9 cellular contexts compared by ENCODE assay signal in the genomic region with DNA sequence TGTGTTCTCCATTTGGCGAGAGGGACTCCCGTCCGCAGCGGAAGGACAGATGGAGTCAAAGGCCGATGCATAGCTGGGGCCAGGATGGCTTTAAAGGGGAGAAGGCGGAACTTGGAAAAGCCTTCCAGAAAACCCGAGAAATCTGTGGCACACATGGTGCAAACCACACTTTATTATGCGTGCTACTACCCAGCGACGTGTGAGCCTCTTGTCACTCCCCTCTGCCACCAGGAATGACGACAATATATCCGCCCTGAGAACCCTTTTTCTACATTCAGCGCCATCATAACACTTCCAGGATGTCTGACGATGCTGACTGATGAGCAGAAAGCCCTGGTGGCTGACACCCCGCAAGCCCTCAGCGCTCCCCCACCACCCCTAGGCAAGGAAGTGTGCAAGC. TPM values are rescaled to one million over a fixed set of nuclear protein-coding genes. Genes with fewer than 3 reads are reported as not detected.
DNase-seq lines count a peak whose midpoint lies in the region; ATAC-seq and TF ChIP-seq lines count a peak whose summit lies in the region.
"Had no signal": no experiment of that assay in that cellular context is flagged by ENCODE, and none has a peak within 500 bp of the region (broad histone marks: within the 10 kb centered on the region; RNA-seq: fewer than 3 reads in every experiment).

No MANE protein-coding gene starts in this region.

- no peak overlapping the region for H3K27ac Mint-ChIP-seq in activated T-helper 1 cell treated with anti-CD3 and anti-CD28 coated beads, Interleukin-12 subunit alpha, Interleukin-12 subunit beta, Interleukin-2, Interleukin-4 antibody, amounts not matched to agents 30 ng/mL and 10 ng/mL and 1 ng/mL, durations not matched to agents 14 hours and 24 hours and 36 hours
- H3K27ac Mint-ChIP-seq in memory B cell, result no peak overlapping the region
- H3K27ac Mint-ChIP-seq in type B pancreatic cell, result no peak overlapping the region

- intact Hi-C loops in heart left ventricle (cut with DNase I) (no loop called here), Right ventricle myocardium inferior (cut with DNase I) (no loop called here)
- intact Hi-C loops in activated T-helper 1 cell treated with anti-CD3 and anti-CD28 coated beads, Interleukin-12 subunit alpha, Interleukin-12 subunit beta, Interleukin-2, Interleukin-4 antibody, amounts not matched to agents 30 ng/mL and 10 ng/mL and 1 ng/mL, durations not matched to agents 14 hours and 24 hours and 36 hours (cut with micrococcal nuclease), result loop anchor here (5.0 kb wide), 2 partner anchors 250 to 700 kb away; partner anchors contain the start of gene LRAT

- peaks cover 2% of the 10 kb centered on the region for H3K36me3 Mint-ChIP-seq in activated T-helper 1 cell treated with anti-CD3 and anti-CD28 coated beads, Interleukin-12 subunit alpha, Interleukin-12 subunit beta, Interleukin-2, Interleukin-4 antibody, amounts not matched to agents 30 ng/mL and 10 ng/mL and 1 ng/mL, durations not matched to agents 14 hours and 24 hours and 36 hours (ENCODE audit: low read depth)
- H3K36me3 Mint-ChIP-seq in memory B cell (no peaks in the 10 kb centered on the region), type B pancreatic cell (no peaks in the 10 kb centered on the region)

- H3K27me3 Mint-ChIP-seq in activated T-helper 1 cell treated with anti-CD3 and anti-CD28 coated beads, Interleukin-12 subunit alpha, Interleukin-12 subunit beta, Interleukin-2, Interleukin-4 antibody, amounts not matched to agents 30 ng/mL and 10 ng/mL and 1 ng/mL, durations not matched to agents 14 hours and 24 hours and 36 hours (ENCODE audit: insufficient read depth), result peaks cover 70% of the 10 kb centered on the region
- H3K27me3 Mint-ChIP-seq in memory B cell (peaks cover 19% of the 10 kb centered on the region), type B pancreatic cell (peaks cover 53% of the 10 kb centered on the region)

- H3K9me3 ChIP-seq in heart left ventricle, result no peaks in the 10 kb centered on the region

- no peak for DNase-seq in heart left ventricle
- no peak for DNase-seq in Right ventricle myocardium inferior (ENCODE audit: missing footprints)
- no peak for DNase-seq in activated T-helper 1 cell treated with anti-CD3 and anti-CD28 coated beads, Interleukin-12 subunit alpha, Interleukin-12 subunit beta, Interleukin-2, Interleukin-4 antibody, amounts not matched to agents 30 ng/mL and 10 ng/mL and 1 ng/mL, durations not matched to agents 14 hours and 24 hours and 36 hours (ENCODE audit: low spot score)
- no peak for DNase-seq in memory B cell (ENCODE audit: low spot score in 2 of 2)
- no peak for DNase-seq in type B pancreatic cell (ENCODE audit: extremely low spot score, unreplicated experiment)
- no peak for DNase-seq in kidney glomerular epithelial cell (lab: John Stamatoyannopoulos, UW)
- no peak for DNase-seq in UCSD-AML1 (lab: John Stamatoyannopoulos, UW; ENCODE audit: unreplicated experiment)
- DNase-seq in SKM-1 (lab: John Stamatoyannopoulos, UW; ENCODE audit: unreplicated experiment), result no peak
- DNase-seq: SHP77 had no signal

- peak overlapping the region in 9 of 12 donors; percentile 26 to 50 (median 38) for H3K4me3 ChIP-seq in heart left ventricle

- H3K4me1 Mint-ChIP-seq in activated T-helper 1 cell treated with anti-CD3 and anti-CD28 coated beads, Interleukin-12 subunit alpha, Interleukin-12 subunit beta, Interleukin-2, Interleukin-4 antibody, amounts not matched to agents 30 ng/mL and 10 ng/mL and 1 ng/mL, durations not matched to agents 14 hours and 24 hours and 36 hours (ENCODE audit: low read depth), result peaks cover 15% of the 10 kb centered on the region
- H3K4me1 Mint-ChIP-seq in memory B cell (peaks cover 9% of the 10 kb centered on the region), type B pancreatic cell (ENCODE audit: unreplicated experiment) (peaks cover 6% of the 10 kb centered on the region)

- H3K27me3 ChIP-seq in heart left ventricle, result peaks cover 14 to 75% (median 45%) of the 10 kb centered on the region in 9 donors

- TF ChIP-seq CTCF in heart left ventricle (IDR thresholded peaks at IDR 0.05), result no peak
- TF ChIP-seq CTCF in type B pancreatic cell (conservative IDR thresholded peaks at IDR 0.05), result no peak

- ATAC-seq in heart left ventricle (peak in 1 of 4 donors; percentile 20), Right ventricle myocardium inferior (no peak), memory B cell (ENCODE audit: low read depth) (no peak)

- WGBS in heart left ventricle, 4 donors, result 4 to 14% (median 10%) methylated on average over 13 to 16 of the region's 16 CpGs

- H3K9me3 Mint-ChIP-seq in activated T-helper 1 cell treated with anti-CD3 and anti-CD28 coated beads, Interleukin-12 subunit alpha, Interleukin-12 subunit beta, Interleukin-2, Interleukin-4 antibody, amounts not matched to agents 30 ng/mL and 10 ng/mL and 1 ng/mL, durations not matched to agents 14 hours and 24 hours and 36 hours, result no peaks in the 10 kb centered on the region
- no peaks in the 10 kb centered on the region for H3K9me3 Mint-ChIP-seq in memory B cell
- H3K9me3 Mint-ChIP-seq in type B pancreatic cell, result no peaks in the 10 kb centered on the region

- no peak overlapping the region for H3K27ac ChIP-seq in heart left ventricle

- no peaks in the 10 kb centered on the region for H3K36me3 ChIP-seq in heart left ventricle

- TF ChIP-seq POLR2A in heart left ventricle (IDR thresholded peaks at IDR 0.05), result no peak

- H3K4me1 ChIP-seq in heart left ventricle, result peaks cover 0 to 24% (median 7%) of the 10 kb centered on the region in 12 donors

- peak overlapping the region; percentile 22 for H3K4me3 Mint-ChIP-seq in activated T-helper 1 cell treated with anti-CD3 and anti-CD28 coated beads, Interleukin-12 subunit alpha, Interleukin-12 subunit beta, Interleukin-2, Interleukin-4 antibody, amounts not matched to agents 30 ng/mL and 10 ng/mL and 1 ng/mL, durations not matched to agents 14 hours and 24 hours and 36 hours
- H3K4me3 Mint-ChIP-seq in memory B cell (peak overlapping the region; percentile 73), type B pancreatic cell (peak overlapping the region; percentile 88)

RNA-seq across cellular contexts. Expression of gene DCHS2, which starts 0.7 kb away (rescaled TPM):
- under 1 TPM in 5 of 9 donors, not detected in 4; 0.10 to 0.49 (median 0.16) TPM for total RNA-seq in heart left ventricle
- polyA plus RNA-seq in heart left ventricle, result under 1 TPM in 1 of 2 donors, not detected in 1; under 0.01 TPM
- total RNA-seq in Right ventricle myocardium inferior, result not detected
- total RNA-seq in activated T-helper 1 cell treated with anti-CD3 and anti-CD28 coated beads, Interleukin-12 subunit alpha, Interleukin-12 subunit beta, Interleukin-2, Interleukin-4 antibody, amounts not matched to agents 30 ng/mL and 10 ng/mL and 1 ng/mL, durations not matched to agents 14 hours and 24 hours and 36 hours, result not detected in 2 replicates
- 0.76 and 1.8 TPM in 2 replicates for total RNA-seq in type B pancreatic cell (ENCODE audit: low replicate concordance)

RNA-seq across cellular contexts. Expression of gene PLRG1, which starts 57.9 kb away (rescaled TPM):
- total RNA-seq in heart left ventricle (10 to 100 TPM; 26.2 to 52.3 (median 40.5) TPM), Right ventricle myocardium inferior (36.2 TPM), type B pancreatic cell (ENCODE audit: low replicate concordance) (92.9 and 95.7 TPM in 2 replicates)
- 10 to 100 TPM; 25.4 to 40.9 TPM for polyA plus RNA-seq in heart left ventricle
- 96.4 and 100 TPM in 2 replicates for total RNA-seq in activated T-helper 1 cell treated with anti-CD3 and anti-CD28 coated beads, Interleukin-12 subunit alpha, Interleukin-12 subunit beta, Interleukin-2, Interleukin-4 antibody, amounts not matched to agents 30 ng/mL and 10 ng/mL and 1 ng/mL, durations not matched to agents 14 hours and 24 hours and 36 hours

Comparison
In these comparisons a context has a peak if more than half of its experiments do, and no peak if none do; other contexts are left out.
1. H3K4me3 Mint-ChIP-seq: peak in every context shown above with its lines; median percentile 88 in type B pancreatic cell; 73 in memory B cell; 22 in activated T-helper 1 cell treated with anti-CD3 and anti-CD28 coated beads, Interleukin-12 subunit alpha, Interleukin-12 subunit beta, Interleukin-2, Interleukin-4 antibody, amounts not matched to agents 30 ng/mL and 10 ng/mL and 1 ng/mL, durations not matched to agents 14 hours and 24 hours and 36 hours.